In the genomic region with DNA sequence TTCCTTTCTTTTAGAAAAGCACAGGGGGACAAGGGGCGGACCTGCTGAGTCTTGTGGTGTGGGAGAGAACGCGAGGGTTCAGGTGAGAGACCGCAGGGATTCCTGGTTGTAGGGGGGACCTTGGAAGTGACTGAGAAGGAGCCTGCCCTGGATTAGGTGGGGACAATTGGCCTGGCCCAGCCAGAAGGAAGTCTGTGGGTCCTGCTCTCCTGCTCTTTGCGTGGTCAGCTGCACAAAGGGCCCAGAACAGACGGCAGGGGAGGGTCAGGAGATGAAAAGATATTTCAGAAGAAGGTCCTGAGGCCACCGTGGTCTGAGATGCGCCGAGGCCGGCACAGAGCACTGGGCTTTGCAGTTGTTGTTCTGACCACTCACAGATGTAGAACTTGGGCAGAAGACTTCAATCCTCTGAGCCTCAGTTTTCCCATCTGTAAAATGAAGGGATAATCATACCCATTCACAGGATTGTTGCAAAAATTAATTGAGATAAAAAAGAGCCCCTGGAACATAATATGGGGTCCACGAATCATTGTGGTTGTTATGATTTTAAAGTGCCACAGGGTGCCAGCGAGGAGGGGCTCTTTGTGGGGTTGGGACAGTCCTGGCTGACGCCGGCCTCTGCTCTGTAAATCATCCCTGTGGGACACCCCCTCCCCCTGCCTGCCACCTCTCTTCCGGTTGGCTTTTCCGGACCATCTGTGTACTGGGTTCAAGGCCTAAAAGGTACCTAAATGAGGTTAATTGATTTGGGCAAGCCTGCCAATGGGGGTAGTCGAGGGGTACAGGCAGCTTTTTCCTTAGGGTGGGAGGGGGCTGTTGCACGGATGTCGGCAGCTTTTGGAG, we compare ENCODE assay signal across 8 cellular contexts. TPM values are rescaled to one million over a fixed set of nuclear protein-coding genes. Genes with fewer than 3 reads are reported as not detected.
DNase-seq lines count a peak whose midpoint lies in the region; ATAC-seq and TF ChIP-seq lines count a peak whose summit lies in the region.

No MANE protein-coding gene starts in this region.

- no peak for TF ChIP-seq CTCF in activated CD8-positive, alpha-beta T cell treated with anti-CD3 and anti-CD28 coated beads for 36 hours (IDR thresholded peaks at IDR 0.05)
- TF ChIP-seq CTCF in hepatocyte (IDR thresholded peaks at IDR 0.05; ENCODE audit: poor library complexity) (no peak), GM10266 (IDR thresholded peaks at IDR 0.05; ENCODE audit: control insufficient read depth, insufficient read depth, low read depth, missing control alignments) (no peak)

- peaks cover 52% of the 10 kb centered on the region for H4K20me1 ChIP-seq in hepatocyte (ENCODE audit: insufficient read depth, poor library complexity, severe bottlenecking)

- H3K4me1 Mint-ChIP-seq in activated CD8-positive, alpha-beta T cell treated with anti-CD3 and anti-CD28 coated beads for 36 hours (ENCODE audit: low read depth) = peaks cover 81% of the 10 kb centered on the region

- H3K36me3 Mint-ChIP-seq in activated CD8-positive, alpha-beta T cell treated with anti-CD3 and anti-CD28 coated beads for 36 hours (ENCODE audit: low read depth) = peaks cover 2% of the 10 kb centered on the region

- peaks cover 66% of the 10 kb centered on the region for H3K79me2 ChIP-seq in hepatocyte

- no peak for ATAC-seq in activated CD8-positive, alpha-beta T cell treated with anti-CD3 and anti-CD28 coated beads for 36 hours
- no peak for ATAC-seq in stimulated activated naive CD8-positive, alpha-beta T cell treated with anti-CD3 and anti-CD28 coated beads, Interleukin-15, Interleukin-2, amounts not matched to agents 100 U/mL and 50 U/mL, for 24 hours

- H3K4me1 ChIP-seq in hepatocyte (ENCODE audit: insufficient read depth) = peaks cover 42% of the 10 kb centered on the region

- POLR2A ChIA-PET in activated CD8-positive, alpha-beta T cell treated with anti-CD3 and anti-CD28 coated beads for 36 hours (lab: Charles Lee) = interaction anchor here (0.8 to 1.6 kb wide), 4 partner anchors 8 to 30 kb away, joined by 3 to 7 read pairs (median 4); no protein-coding TSS in a partner anchor

- no peaks in the 10 kb centered on the region for H3K36me3 ChIP-seq in hepatocyte (replicated peaks; ENCODE audit: insufficient read depth, low read depth)

- H3K27me3 Mint-ChIP-seq in activated CD8-positive, alpha-beta T cell treated with anti-CD3 and anti-CD28 coated beads for 36 hours = no peaks in the 10 kb centered on the region

- peak overlapping the region; percentile 85 for H3K27ac Mint-ChIP-seq in activated CD8-positive, alpha-beta T cell treated with anti-CD3 and anti-CD28 coated beads for 36 hours

- intact Hi-C loops in activated CD8-positive, alpha-beta T cell treated with anti-CD3 and anti-CD28 coated beads for 36 hours (cut with micrococcal nuclease) = loop anchor here (10.0 kb wide), 1 partner anchor 53 kb away; no protein-coding TSS in a partner anchor

- peak overlapping the region; percentile 75 for H3K4me3 ChIP-seq in hepatocyte

- no peaks in the 10 kb centered on the region for H3K9me3 ChIP-seq in hepatocyte (ENCODE audit: low read depth)

- H2AFZ ChIP-seq in hepatocyte = no peak overlapping the region

- peak; percentile 17 for DNase-seq in NK-92 treated with Interleukin-12 subunit alpha and Interleukin-12 subunit beta, amount 100 ng/mL, for 24 hours (lab: John Stamatoyannopoulos, UW)
- no peak for DNase-seq in NK-92 (lab: John Stamatoyannopoulos, UW; ENCODE audit: unreplicated experiment)
- peak; percentile 42 for DNase-seq in activated CD8-positive, alpha-beta T cell treated with anti-CD3 and anti-CD28 coated beads for 36 hours
- no peak for DNase-seq in hepatocyte (ENCODE audit: low spot score)
- peak; percentile 49 for DNase-seq in stimulated activated naive CD8-positive, alpha-beta T cell treated with anti-CD3 and anti-CD28 coated beads, Interleukin-15, Interleukin-2, amounts not matched to agents 100 U/mL and 50 U/mL, for 24 hours
- no peak for DNase-seq in GM10266 (ENCODE audit: extremely low spot score)
- DNase-seq in T1000 (lab: John Stamatoyannopoulos, UW) = no peak
- DNase-seq in NCI-H2196 (lab: John Stamatoyannopoulos, UW; ENCODE audit: unreplicated experiment) = no peak

- H3K4me3 Mint-ChIP-seq in activated CD8-positive, alpha-beta T cell treated with anti-CD3 and anti-CD28 coated beads for 36 hours = peak overlapping the region; percentile 90

- 78% methylated on average over 19 of the region's 19 CpGs for WGBS in hepatocyte (ENCODE audit: low lambda C conversion rate, missing lambda C conversion rate)

- peak overlapping the region; percentile 94 for H3K27ac ChIP-seq in hepatocyte

- H3K4me2 ChIP-seq in hepatocyte = peak overlapping the region; percentile 90

- no peaks in the 10 kb centered on the region for H3K9me2 ChIP-seq in hepatocyte (replicated peaks; ENCODE audit: insufficient read depth)

- H3K9me3 Mint-ChIP-seq in activated CD8-positive, alpha-beta T cell treated with anti-CD3 and anti-CD28 coated beads for 36 hours = no peaks in the 10 kb centered on the region

- CTCF ChIA-PET in activated CD8-positive, alpha-beta T cell treated with anti-CD3 and anti-CD28 coated beads for 36 hours (lab: Charles Lee) = interaction anchor here (1.1 to 14.1 kb wide), 4 partner anchors 9 to 65 kb away, joined by 3 to 282 read pairs (median 10); no protein-coding TSS in a partner anchor

- H3K27me3 ChIP-seq in hepatocyte = no peaks in the 10 kb centered on the region

RNA-seq across cellular contexts. Expression of a gene that starts 1.8 kb away (rescaled TPM):
- 10 to 100 TPM; 31.9 to 36.5 TPM for total RNA-seq in activated CD8-positive, alpha-beta T cell treated with anti-CD3 and anti-CD28 coated beads for 36 hours
- total RNA-seq in hepatocyte = 35.3 and 42.6 TPM in 2 replicates
- polyA plus RNA-seq in hepatocyte = 34.5 and 45.8 TPM in 2 replicates

Comparison
In these comparisons a context has a peak if more than half of its experiments do, and no peak if none do; other contexts are left out.
1. DNase-seq: peak in NK-92 treated with Interleukin-12 subunit alpha and Interleukin-12 subunit beta, amount 100 ng/mL, for 24 hours (single experiment), activated CD8-positive, alpha-beta T cell treated with anti-CD3 and anti-CD28 coated beads for 36 hours (single experiment) and stimulated activated naive CD8-positive, alpha-beta T cell treated with anti-CD3 and anti-CD28 coated beads, Interleukin-15, Interleukin-2, amounts not matched to agents 100 U/mL and 50 U/mL, for 24 hours (single experiment); none in NK-92 (single experiment), hepatocyte (single experiment), GM10266 (single experiment), T1000 (single experiment) and NCI-H2196 (single experiment).